ENCODE assay signal across 23 cellular contexts in genomic region chr2:38793511-38793910, GRCh38.
"Had no signal": no experiment of that assay in that cellular context is flagged by ENCODE, and none has a peak within 500 bp of the region (broad histone marks: within the 10 kb centered on the region; RNA-seq: fewer than 3 reads in every experiment).

No MANE protein-coding gene starts in this region.

- H3K9me3 Mint-ChIP-seq: activated CD4-positive, alpha-beta memory T cell treated with anti-CD3 and anti-CD28 coated beads for 36 hours; activated CD4-positive, alpha-beta T cell treated with anti-CD3 and anti-CD28 coated beads, Interleukin-2, amount 10 ng/mL, durations not matched to agents 7 days and 5 days; activated naive CD4-positive, alpha-beta T cell treated with anti-CD3 and anti-CD28 coated beads, Interleukin-2, amount 50 U/mL, for 72 hours; activated naive CD8-positive, alpha-beta T cell treated with anti-CD3 and anti-CD28 coated beads, Interleukin-2, amount 50 U/mL, for 24 hours; activated T-cell treated with anti-CD3 and anti-CD28 coated beads, Interleukin-2, amount 50 U/mL, for 4 hours had no signal

- H3K27ac Mint-ChIP-seq: activated CD4-positive, alpha-beta memory T cell treated with anti-CD3 and anti-CD28 coated beads for 36 hours; activated CD4-positive, alpha-beta T cell treated with anti-CD3 and anti-CD28 coated beads, Interleukin-2, amount 10 ng/mL, durations not matched to agents 7 days and 5 days; activated naive CD8-positive, alpha-beta T cell treated with anti-CD3 and anti-CD28 coated beads, Interleukin-2, amount 50 U/mL, for 24 hours; brain had no signal

- H3K27me3 ChIP-seq: MG63 had no signal

- H3K4me3 ChIP-seq: MG63 had no signal

- ATAC-seq: activated naive CD4-positive, alpha-beta T cell treated with anti-CD3 and anti-CD28 coated beads, Interleukin-2, amount 50 U/mL, for 72 hours; activated naive CD8-positive, alpha-beta T cell treated with anti-CD3 and anti-CD28 coated beads, Interleukin-2, amount 50 U/mL, for 24 hours; activated T-cell treated with anti-CD3 and anti-CD28 coated beads, Interleukin-2, amount 50 U/mL, for 4 hours; PC-3 had no signal

- H3K4me1 Mint-ChIP-seq: activated CD4-positive, alpha-beta T cell treated with anti-CD3 and anti-CD28 coated beads, Interleukin-2, amount 10 ng/mL, durations not matched to agents 7 days and 5 days; activated naive CD8-positive, alpha-beta T cell treated with anti-CD3 and anti-CD28 coated beads, Interleukin-2, amount 50 U/mL, for 24 hours; brain had no signal

- H3K27ac ChIP-seq: VCaP had no signal

- FAIRE-seq: astrocyte had no signal

- H3K27me3 Mint-ChIP-seq: activated CD4-positive, alpha-beta memory T cell treated with anti-CD3 and anti-CD28 coated beads for 36 hours; activated CD4-positive, alpha-beta T cell treated with anti-CD3 and anti-CD28 coated beads, Interleukin-2, amount 10 ng/mL, durations not matched to agents 7 days and 5 days; activated naive CD8-positive, alpha-beta T cell treated with anti-CD3 and anti-CD28 coated beads, Interleukin-2, amount 50 U/mL, for 24 hours; brain had no signal

- DNase-seq: activated CD4-positive, alpha-beta memory T cell treated with anti-CD3 and anti-CD28 coated beads for 36 hours; activated CD4-positive, alpha-beta T cell treated with anti-CD3 and anti-CD28 coated beads, Interleukin-2, amount 10 ng/mL, durations not matched to agents 7 days and 5 days; activated CD4-positive, CD25-positive, alpha-beta regulatory T cell; activated CD8-positive, alpha-beta memory T cell treated with anti-CD3 and anti-CD28 coated beads for 24 hours; activated effector memory CD4-positive, alpha-beta T cell treated with anti-CD3 and anti-CD28 coated beads, Interleukin-2, amount 50 U/mL, for 16 hours; activated naive CD4-positive, alpha-beta T cell treated with Interleukin-2 at 50 U/mL for 16 hours; activated naive CD8-positive, alpha-beta T cell treated with anti-CD3 and anti-CD28 coated beads, Interleukin-2, amount 50 U/mL, for 24 hours; activated T-cell treated with anti-CD3 and anti-CD28 coated beads, Interleukin-2, amount 50 U/mL, for 4 hours; amniotic stem cell; MG63; MV-4-11; NCI-H1105; NCI-H1436 treated with DMSO at 0.1 percent for 48 hours; NCI-H187 treated with DMSO at 0.1 percent for 48 hours; NCI-H2081 treated with DMSO at 0.1 percent for 48 hours; NCI-H446; NCI-H524; PC-3; SIG-M5 had no signal

- H3K4me3 Mint-ChIP-seq: activated CD4-positive, alpha-beta memory T cell treated with anti-CD3 and anti-CD28 coated beads for 36 hours; activated CD4-positive, alpha-beta T cell treated with anti-CD3 and anti-CD28 coated beads, Interleukin-2, amount 10 ng/mL, durations not matched to agents 7 days and 5 days; activated naive CD8-positive, alpha-beta T cell treated with anti-CD3 and anti-CD28 coated beads, Interleukin-2, amount 50 U/mL, for 24 hours; activated T-cell treated with anti-CD3 and anti-CD28 coated beads, Interleukin-2, amount 50 U/mL, for 4 hours; brain had no signal

- H3K36me3 Mint-ChIP-seq: activated CD4-positive, alpha-beta memory T cell treated with anti-CD3 and anti-CD28 coated beads for 36 hours; activated naive CD4-positive, alpha-beta T cell treated with anti-CD3 and anti-CD28 coated beads, Interleukin-2, amount 50 U/mL, for 72 hours had no signal

- H3K36me3 ChIP-seq: MG63 had no signal

- H3K9me3 ChIP-seq: MG63 had no signal
